21 cellular contexts compared by ENCODE assay signal in the genomic region with DNA sequence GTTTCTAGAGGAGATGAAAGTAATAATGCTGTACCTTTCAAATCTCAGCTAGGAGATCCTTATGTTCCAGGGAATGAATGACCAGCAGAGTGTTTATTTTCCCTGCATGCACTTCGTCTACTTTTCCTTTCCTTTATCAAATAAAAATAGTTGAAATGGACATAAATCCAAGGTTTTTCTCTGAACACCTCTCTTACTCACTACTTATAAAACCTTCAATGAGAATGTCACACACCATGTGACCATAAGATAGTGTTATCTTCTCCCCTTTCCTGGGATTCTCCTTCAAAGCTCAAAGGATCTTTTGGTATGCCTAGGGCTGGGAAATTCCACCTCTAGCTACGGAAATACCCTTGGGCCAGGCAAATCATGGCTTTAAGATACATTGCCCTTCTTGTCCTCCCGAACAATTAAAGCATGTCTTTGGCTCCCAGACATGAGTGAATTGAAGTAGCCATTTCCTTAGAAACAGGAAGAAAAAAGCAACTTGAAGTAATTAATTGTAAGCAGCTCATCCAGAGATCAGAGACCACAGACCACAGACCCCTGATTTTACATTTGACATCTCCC. TPM values are rescaled to one million over a fixed set of nuclear protein-coding genes. Genes with fewer than 3 reads are reported as not detected.
DNase-seq lines count a peak whose midpoint lies in the region; TF ChIP-seq lines count a peak whose summit lies in the region.
"Had no signal": no experiment of that assay in that cellular context is flagged by ENCODE, and none has a peak within 500 bp of the region (broad histone marks: within the 10 kb centered on the region; RNA-seq: fewer than 3 reads in every experiment).

No MANE protein-coding gene starts in this region.

- H3K27me3 Mint-ChIP-seq in endodermal cell (ENCODE audit: insufficient read depth) (no peaks in the 10 kb centered on the region), nephron (ENCODE audit: low read depth) (peaks cover 4% of the 10 kb centered on the region)

- no peak overlapping the region for H2AFZ ChIP-seq in Loucy (ENCODE audit: low read length)

- H3K36me3 Mint-ChIP-seq in endodermal cell (ENCODE audit: low read depth) (no peaks in the 10 kb centered on the region), nephron (ENCODE audit: low read depth) (no peaks in the 10 kb centered on the region)

- DNase-seq in Daoy (ENCODE audit: low read depth), result peak; percentile 27
- DNase-seq in endodermal cell, result no peak
- no peak for DNase-seq in ureter (ENCODE audit: low spot score)
- no peak for DNase-seq in NK-92 treated with Interleukin-12 subunit alpha and Interleukin-12 subunit beta, amount 100 ng/mL, for 24 hours (lab: John Stamatoyannopoulos, UW)
- no peak for DNase-seq in NCI-H345 treated with DMSO at 0.1 percent for 48 hours (lab: John Stamatoyannopoulos, UW; ENCODE audit: unreplicated experiment)
- DNase-seq: activated CD4-positive, alpha-beta T cell treated with anti-CD3 and anti-CD28 coated beads, Interleukin-2, amount 50 U/mL, for 48 hours; activated naive CD4-positive, alpha-beta T cell treated with anti-CD3 and anti-CD28 coated beads for 36 hours; AML-193; aorta; Calu3; gastrocnemius medialis; GDM1; NCI-H1092; NCI-H2081 treated with DMSO at 0.1 percent for 48 hours; occipital lobe; sigmoid colon; stimulated activated CD4-positive, alpha-beta T cell treated with anti-CD3 and anti-CD28 coated beads, Interleukin-2, amount 100 ng/mL, for 48 hours had no signal

- peaks cover 4% of the 10 kb centered on the region for H4K20me1 ChIP-seq in Loucy (ENCODE audit: insufficient read depth, low read length, poor library complexity, severe bottlenecking)

- H3K36me3 ChIP-seq in Loucy (ENCODE audit: insufficient read depth, low read length) (no peaks in the 10 kb centered on the region), endodermal cell (ENCODE audit: control insufficient read depth, insufficient read depth, low read length) (no peaks in the 10 kb centered on the region)
- H3K36me3 ChIP-seq: gastrocnemius medialis, sigmoid colon had no signal

- H3K4me3 Mint-ChIP-seq in endodermal cell, result no peak overlapping the region
- H3K4me3 Mint-ChIP-seq in nephron, result peak overlapping the region in 1 of 3 experiments; percentile 24
- H3K4me3 Mint-ChIP-seq: activated naive CD4-positive, alpha-beta T cell treated with anti-CD3 and anti-CD28 coated beads for 36 hours; memory B cell had no signal

- no peaks in the 10 kb centered on the region for H3K9me2 ChIP-seq in Loucy (replicated peaks; ENCODE audit: low read depth, low read length)

- H3K27me3 ChIP-seq in Loucy (ENCODE audit: insufficient read depth, low read length, poor library complexity, severe bottlenecking) (no peaks in the 10 kb centered on the region), endodermal cell (ENCODE audit: control insufficient read depth, insufficient read depth, low read length, poor library complexity, severe bottlenecking) (no peaks in the 10 kb centered on the region)
- H3K27me3 ChIP-seq: sigmoid colon had no signal

- H3K9me3 ChIP-seq in Loucy (ENCODE audit: insufficient read depth, low read depth, low read length) (no peaks in the 10 kb centered on the region), endodermal cell (ENCODE audit: control insufficient read depth, low read length) (no peaks in the 10 kb centered on the region)
- H3K9me3 ChIP-seq: gastrocnemius medialis, sigmoid colon had no signal

- H3K4me2 ChIP-seq in Loucy (ENCODE audit: low read depth, low read length, poor library complexity, severe bottlenecking), result peak overlapping the region; percentile 79

- H3K79me2 ChIP-seq in Loucy (ENCODE audit: insufficient read depth, low read length), result peaks cover 63% of the 10 kb centered on the region

- H3K9ac ChIP-seq in Loucy (ENCODE audit: low read depth, low read length, poor library complexity, severe bottlenecking) (no peak overlapping the region), endodermal cell (ENCODE audit: extremely low read depth, low read length, poor library complexity, severe bottlenecking) (no peak overlapping the region)

- H3K4me3 ChIP-seq in Loucy (ENCODE audit: low read length, poor library complexity, severe bottlenecking) (peak overlapping the region; percentile 27), endodermal cell (ENCODE audit: low read length) (peak overlapping the region; percentile 54)
- H3K4me3 ChIP-seq: gastrocnemius medialis, GM12878, sigmoid colon had no signal

- peaks cover 45% of the 10 kb centered on the region for H3K4me1 ChIP-seq in Loucy (ENCODE audit: insufficient read depth, low read length, poor library complexity, severe bottlenecking)
- peaks cover 27% of the 10 kb centered on the region for H3K4me1 ChIP-seq in endodermal cell (ENCODE audit: control insufficient read depth, insufficient read depth, low read length)

- H3K27ac Mint-ChIP-seq in endodermal cell, result peak overlapping the region; percentile 71
- H3K27ac Mint-ChIP-seq in nephron, result peak overlapping the region in 2 of 3 experiments; percentile 7 to 17
- H3K27ac Mint-ChIP-seq: activated naive CD4-positive, alpha-beta T cell treated with anti-CD3 and anti-CD28 coated beads for 36 hours; memory B cell had no signal

- WGBS in endodermal cell (ENCODE audit: insufficient coverage in 1 of 2, insufficient read length in 1 of 2), 2 experiments, result 39 to 43% methylated on average over 2 to 3 of the region's 3 CpGs

- H3K4me1 Mint-ChIP-seq in endodermal cell (peaks cover 55% of the 10 kb centered on the region), nephron (peaks cover 17% of the 10 kb centered on the region)

- no peaks in the 10 kb centered on the region for H3K9me3 Mint-ChIP-seq in endodermal cell
- H3K9me3 Mint-ChIP-seq in nephron, result no peaks in the 10 kb centered on the region
- H3K9me3 Mint-ChIP-seq: activated naive CD4-positive, alpha-beta T cell treated with anti-CD3 and anti-CD28 coated beads for 36 hours had no signal

- TF ChIP-seq CTCF in Loucy (conservative IDR thresholded peaks at IDR 0.05; ENCODE audit: low read length) (no peak), endodermal cell (conservative IDR thresholded peaks at IDR 0.05) (no peak), nephron (IDR thresholded peaks at IDR 0.05; ENCODE audit: unreplicated experiment in 3 of 3) (no peak)

- H3F3A ChIP-seq in Loucy (ENCODE audit: low read depth), result no peaks in the 10 kb centered on the region

- H3K27ac ChIP-seq in endodermal cell (ENCODE audit: low read depth, low read length), result peak overlapping the region; percentile 48

RNA-seq across cellular contexts. Expression of gene PLCB4, which starts 3.9 kb away (rescaled TPM):
- total RNA-seq in Daoy (2014; rRNA removed; shearing (Covaris generic)), result 0.54 and 3.7 TPM in 2 replicates
- total RNA-seq in endodermal cell (10 to 100 TPM; 14.4 to 14.6 TPM), ureter (22.9 TPM)
- polyA plus RNA-seq in endodermal cell (2013, experiment 1 of 2), result 19.1 TPM
- polyA plus RNA-seq in endodermal cell (2013, experiment 2 of 2), result 18.8 TPM
- total RNA-seq: activated naive CD4-positive, alpha-beta T cell treated with anti-CD3 and anti-CD28 coated beads for 36 hours; GM12878 had no signal
- polyA plus RNA-seq: GM12878 had no signal
